Comparison of ENCODE assay signal across 11 cellular contexts in the genomic region with DNA sequence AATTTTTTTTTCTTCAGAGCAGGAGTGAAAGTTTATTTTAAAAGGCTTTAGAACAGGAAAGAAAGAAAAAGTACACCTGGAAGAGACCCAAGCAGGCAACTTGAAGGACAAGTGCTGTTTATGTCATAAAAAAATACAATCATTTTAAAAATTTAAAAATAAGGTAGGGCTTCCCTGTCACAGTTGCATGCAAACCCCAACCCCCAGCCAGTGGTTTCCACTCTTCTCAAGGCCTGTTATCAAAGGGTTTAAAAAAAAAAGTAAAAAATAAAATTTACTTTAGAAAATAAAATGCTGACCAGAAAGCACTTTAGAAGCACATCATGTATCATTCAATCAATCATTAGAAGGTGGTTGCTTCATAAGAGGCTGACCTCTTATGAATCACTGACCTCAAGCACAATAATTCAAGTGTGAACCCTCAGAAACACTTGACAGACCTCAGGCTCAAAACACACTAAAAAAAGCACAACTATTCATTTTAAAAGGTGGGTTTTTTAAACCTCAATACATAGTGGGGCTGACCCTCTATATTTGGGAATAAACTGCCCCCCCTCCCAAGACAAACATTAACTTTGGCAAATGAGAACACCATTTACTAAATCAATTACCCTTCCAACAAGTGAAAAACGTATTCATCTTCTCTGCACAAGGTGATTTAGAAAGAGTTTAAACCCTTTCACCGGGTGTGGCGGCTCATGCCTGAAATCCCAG. TPM values are rescaled to one million over a fixed set of nuclear protein-coding genes. Genes with fewer than 3 reads are reported as not detected.
A peak's percentile ranks its signal among the peaks of the same experiment; 100 is the strongest.
DNase-seq lines count a peak whose midpoint lies in the region; ATAC-seq and TF ChIP-seq lines count a peak whose summit lies in the region.
"Had no signal": no experiment of that assay in that cellular context is flagged by ENCODE, and none has a peak within 500 bp of the region (broad histone marks: within the 10 kb centered on the region; RNA-seq: fewer than 3 reads in every experiment).

No MANE protein-coding gene starts in this region.

- no peaks in the 10 kb centered on the region for H3K9me3 ChIP-seq in suprapubic skin
- no peaks in the 10 kb centered on the region for H3K9me3 ChIP-seq in uterus

- H3K4me1 ChIP-seq in suprapubic skin (peaks cover 24% of the 10 kb centered on the region), uterus (peaks cover 0 to 10% of the 10 kb centered on the region in 2 donors)

- H3K27ac ChIP-seq in suprapubic skin: peak overlapping the region; percentile 27
- peak overlapping the region in 1 of 2 donors; percentile 67 for H3K27ac ChIP-seq in uterus

- 73% methylated on average over 3 of the region's 3 CpGs for WGBS in suprapubic skin

- H3K27me3 ChIP-seq in suprapubic skin (no peaks in the 10 kb centered on the region), uterus (no peaks in the 10 kb centered on the region)

- intact Hi-C loops in Right ventricle myocardium inferior (cut with DNase I): no loop called here
- intact Hi-C loops in uterus (cut with DNase I; ENCODE audit: low total_unique reads): no loop called here

- no peak for TF ChIP-seq EP300 in suprapubic skin (IDR thresholded peaks at IDR 0.05)

- TF ChIP-seq CTCF in NB4 (IDR thresholded peaks at IDR 0.05; ENCODE audit: low read depth, low read length) (no peak), fibroblast of the aortic adventitia (IDR thresholded peaks at IDR 0.05; ENCODE audit: insufficient read depth, low read length) (no peak), suprapubic skin (IDR thresholded peaks at IDR 0.05) (no peak), uterus (IDR thresholded peaks at IDR 0.05) (no peak)

- no peak overlapping the region for H3K4me3 ChIP-seq in NB4 (ENCODE audit: low read depth, low read length)
- no peak overlapping the region for H3K4me3 ChIP-seq in fibroblast of the aortic adventitia (ENCODE audit: low read depth, low read length)
- no peak overlapping the region for H3K4me3 ChIP-seq in suprapubic skin
- H3K4me3 ChIP-seq in uterus: no peak overlapping the region

- no peak for DNase-seq in activated CD4-positive, CD25-positive, alpha-beta regulatory T cell (lab: John Stamatoyannopoulos, UW)
- DNase-seq in NB4 (ENCODE audit: low read depth) (peak; percentile 60), fibroblast of the aortic adventitia (ENCODE audit: low read depth) (peak; percentile 38), suprapubic skin (ENCODE audit: low spot score in 2 of 2) (no peak), Right ventricle myocardium inferior (ENCODE audit: missing footprints) (no peak), uterus (no peak)
- DNase-seq: NCI-H2171 treated with DMSO at 0.1 percent for 48 hours, posterior cingulate gyrus, trophoblast cell had no signal

- no peak for TF ChIP-seq POLR2A in NB4 (IDR thresholded peaks at IDR 0.05; ENCODE audit: extremely low read depth, insufficient read length)
- no peak for TF ChIP-seq POLR2A in suprapubic skin (IDR thresholded peaks at IDR 0.05)
- no peak for TF ChIP-seq POLR2A in uterus (IDR thresholded peaks at IDR 0.05)

- ATAC-seq in activated CD4-positive, CD25-positive, alpha-beta regulatory T cell treated with anti-CD3 and anti-CD28 coated beads, Interleukin-2, amount 50 U/mL, for 24 hours: peak; percentile 60 to 77
- no peak for ATAC-seq in Right ventricle myocardium inferior
- no peak for ATAC-seq in HG03039 (IDR thresholded peaks at IDR 0.05; ENCODE audit: unreplicated experiment)

- H3K36me3 ChIP-seq in suprapubic skin: no peaks in the 10 kb centered on the region
- H3K36me3 ChIP-seq in uterus: no peaks in the 10 kb centered on the region

RNA-seq across cellular contexts. Expression of a gene that starts 15.6 kb away (rescaled TPM):
- total RNA-seq in fibroblast of the aortic adventitia (ENCODE audit: low replicate concordance) (31.6 and 39.0 TPM in 2 replicates), suprapubic skin (10 to 100 TPM; 65.0 to 86.5 (median 69.6) TPM), Right ventricle myocardium inferior (143 TPM), uterus (10 to 100 TPM in 3 of 4 donors, 1 to 10 TPM in 1; 9.0 to 70.8 (median 35.0) TPM)

Comparison
In these comparisons a context has a peak if more than half of its experiments do, and no peak if none do; other contexts are left out.
1. ATAC-seq: peak in activated CD4-positive, CD25-positive, alpha-beta regulatory T cell treated with anti-CD3 and anti-CD28 coated beads, Interleukin-2, amount 50 U/mL, for 24 hours (2 of 2); none in Right ventricle myocardium inferior (single experiment) and HG03039 (single experiment).
2. DNase-seq: peak in NB4 (single experiment) and fibroblast of the aortic adventitia (single experiment); none in activated CD4-positive, CD25-positive, alpha-beta regulatory T cell (0 of 4), suprapubic skin (0 of 2), Right ventricle myocardium inferior (single experiment) and uterus (0 of 2).